In the genomic region with DNA sequence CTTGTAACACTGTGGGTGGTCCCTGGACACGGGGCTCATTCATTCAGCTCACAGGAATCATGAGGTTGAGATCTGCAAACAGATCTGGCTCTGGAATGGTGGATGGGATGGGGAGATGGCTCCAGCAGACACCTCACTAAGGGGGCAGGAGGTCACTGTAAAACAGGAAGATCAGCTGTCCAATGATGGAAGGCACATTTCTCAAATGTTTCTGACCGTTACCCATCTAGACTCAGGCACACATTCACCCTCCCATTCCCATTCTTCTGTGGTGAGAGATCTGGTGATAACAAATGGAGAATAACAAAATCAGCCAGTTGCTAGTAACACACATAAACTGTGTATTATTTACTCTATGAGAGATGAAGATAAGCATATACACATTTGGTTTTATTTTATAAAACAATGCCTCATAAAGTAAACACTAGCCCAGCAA, we compare ENCODE assay signal across 19 cellular contexts.
DNase-seq lines count a peak whose midpoint lies in the region; ATAC-seq, FAIRE-seq and TF ChIP-seq lines count a peak whose summit lies in the region.
"Had no signal": no experiment of that assay in that cellular context is flagged by ENCODE, and none has a peak within 500 bp of the region (broad histone marks: within the 10 kb centered on the region; RNA-seq: fewer than 3 reads in every experiment).

No MANE protein-coding gene starts in this region.

- peaks cover 2% of the 10 kb centered on the region for H3K9me3 Mint-ChIP-seq in astrocyte (ENCODE audit: unreplicated experiment)
- H3K9me3 Mint-ChIP-seq: endodermal cell had no signal

- H2AFZ ChIP-seq in astrocyte (ENCODE audit: low read depth, low read length), result no peak overlapping the region

- TF ChIP-seq CTCF in AG10803 (conservative IDR thresholded peaks at IDR 0.05; ENCODE audit: low read length) (no peak), astrocyte (IDR thresholded peaks at IDR 0.05; ENCODE audit: insufficient read depth, low read depth, low read length) (no peak), prostate gland (IDR thresholded peaks at IDR 0.05) (no peak)

- intact Hi-C loops in prostate gland (cut with DNase I), result loop anchor here (10.0 kb wide), 1 partner anchor 1112 kb away; no protein-coding TSS in a partner anchor

- DNase-seq in AG10803 (ENCODE audit: low read depth) (peak; percentile 53), HTR-8/SVneo (ENCODE audit: insufficient read length, low spot score) (peak; percentile 12), astrocyte (ENCODE audit: low read depth) (peak; percentile 29), prostate gland (ENCODE audit: low spot score) (no peak), KG1 (lab: John Stamatoyannopoulos, UW) (no peak), HAP-1 (ENCODE audit: low spot score in 2 of 2) (no peak)
- DNase-seq: activated CD4-positive, alpha-beta T cell treated with anti-CD3 and anti-CD28 coated beads, Interleukin-2, amount 50 U/mL, for 4 hours; activated T-cell treated with anti-CD3 and anti-CD28 coated beads for 4 hours; anterior cingulate cortex; Caco-2; endodermal cell; hippocampal formation; NCI-H1694; NCI-H446 treated with DMSO at 0.1 percent for 48 hours; NK-92 treated with Interleukin-12 subunit alpha and Interleukin-12 subunit beta, amount 100 ng/mL, for 24 hours had no signal

- no peak overlapping the region for H3K4me3 Mint-ChIP-seq in astrocyte (ENCODE audit: unreplicated experiment)
- H3K4me3 Mint-ChIP-seq: endodermal cell; stimulated activated memory B cell treated with anti-CD40 and anti-IgM and Interleukin-4, amounts not matched to agents 10 μg/mL and 1 μg/mL and 100 μg/mL, for 72 hours had no signal

- H3K36me3 ChIP-seq in astrocyte (ENCODE audit: insufficient read depth, low read length) (no peaks in the 10 kb centered on the region), mesodermal cell (ENCODE audit: control insufficient read depth, insufficient read depth, low read length) (no peaks in the 10 kb centered on the region), prostate gland (no peaks in the 10 kb centered on the region), HAP-1 (replicated peaks) (no peaks in the 10 kb centered on the region)
- H3K36me3 ChIP-seq: neutrophil had no signal

- WGBS in mesodermal cell (ENCODE audit: insufficient coverage in 2 of 2), 2 experiments, result 50 to 80% methylated on average over 1 of the region's 2 CpGs
- WGBS in prostate gland, result 6% methylated on average over 2 of the region's 2 CpGs

- no peak overlapping the region for H3K4me3 ChIP-seq in AG10803 (ENCODE audit: low read length)
- no peak overlapping the region for H3K4me3 ChIP-seq in astrocyte (ENCODE audit: insufficient read depth, low read depth, low read length)
- H3K4me3 ChIP-seq in mesodermal cell (ENCODE audit: extremely low read depth, insufficient read depth, low read length, poor library complexity, severe bottlenecking), result no peak overlapping the region
- no peak overlapping the region for H3K4me3 ChIP-seq in prostate gland
- H3K4me3 ChIP-seq in HAP-1, result no peak overlapping the region

- H3K27me3 Mint-ChIP-seq in astrocyte (ENCODE audit: low read depth, unreplicated experiment), result peaks cover 16% of the 10 kb centered on the region
- H3K27me3 Mint-ChIP-seq: stimulated activated memory B cell treated with anti-CD40 and anti-IgM and Interleukin-4, amounts not matched to agents 10 μg/mL and 1 μg/mL and 100 μg/mL, for 72 hours had no signal

- peak overlapping the region; percentile 67 for H3K27ac Mint-ChIP-seq in astrocyte (ENCODE audit: unreplicated experiment)
- H3K27ac Mint-ChIP-seq: endodermal cell; stimulated activated memory B cell treated with anti-CD40 and anti-IgM and Interleukin-4, amounts not matched to agents 10 μg/mL and 1 μg/mL and 100 μg/mL, for 72 hours had no signal

- no peaks in the 10 kb centered on the region for H3K79me2 ChIP-seq in astrocyte (ENCODE audit: insufficient read depth, low read length)

- peaks cover 11% of the 10 kb centered on the region for H3K4me1 ChIP-seq in astrocyte (ENCODE audit: insufficient read depth, low read length)
- H3K4me1 ChIP-seq in mesodermal cell (ENCODE audit: control insufficient read depth, insufficient read depth, low read length, poor library complexity, severe bottlenecking), result peaks cover 23% of the 10 kb centered on the region
- no peaks in the 10 kb centered on the region for H3K4me1 ChIP-seq in prostate gland (replicated peaks)
- no peaks in the 10 kb centered on the region for H3K4me1 ChIP-seq in HAP-1
- H3K4me1 ChIP-seq: Caco-2 had no signal

- ATAC-seq in HG03097 (IDR thresholded peaks at IDR 0.05; ENCODE audit: low FRiP score, unreplicated experiment), result no peak
- ATAC-seq: stimulated activated memory B cell treated with anti-CD40 and anti-IgM and Interleukin-4, amounts not matched to agents 10 μg/mL and 1 μg/mL and 100 μg/mL, for 72 hours had no signal

- H3K27me3 ChIP-seq in astrocyte (ENCODE audit: insufficient read depth, low read length) (no peaks in the 10 kb centered on the region), prostate gland (replicated peaks; ENCODE audit: insufficient read depth) (no peaks in the 10 kb centered on the region), HAP-1 (ENCODE audit: low read depth) (no peaks in the 10 kb centered on the region)

- FAIRE-seq in HTR-8/SVneo (lab: Jason Lieb, UNC) (peak; percentile 40), astrocyte (lab: Jason Lieb, UNC) (peak; percentile 65)

- H3K9me3 ChIP-seq in astrocyte (ENCODE audit: insufficient read depth, low read depth, low read length) (no peaks in the 10 kb centered on the region), mesodermal cell (ENCODE audit: control insufficient read depth, low read length) (no peaks in the 10 kb centered on the region), prostate gland (no peaks in the 10 kb centered on the region), HAP-1 (no peaks in the 10 kb centered on the region)
- H3K9me3 ChIP-seq: Caco-2, neutrophil had no signal

- in situ Hi-C loops in HAP-1 (cut with MboI; ENCODE audit: low sequenced_read_pairs), result no loop called here

- TF ChIP-seq POLR2A in prostate gland (IDR thresholded peaks at IDR 0.05), result no peak

- H3K36me3 Mint-ChIP-seq in astrocyte (ENCODE audit: low read depth, unreplicated experiment), result peaks cover 2% of the 10 kb centered on the region
- H3K36me3 Mint-ChIP-seq: stimulated activated memory B cell treated with anti-CD40 and anti-IgM and Interleukin-4, amounts not matched to agents 10 μg/mL and 1 μg/mL and 100 μg/mL, for 72 hours had no signal

- peak overlapping the region; percentile 25 for H3K9ac ChIP-seq in astrocyte (ENCODE audit: low read length)

- H3K4me2 ChIP-seq in astrocyte (ENCODE audit: low read length), result peak overlapping the region; percentile 27

- no peaks in the 10 kb centered on the region for H4K20me1 ChIP-seq in astrocyte (ENCODE audit: insufficient read depth, low read length)

- H3K27ac ChIP-seq in astrocyte (ENCODE audit: low read depth, low read length), result peak overlapping the region; percentile 42
- peak overlapping the region; percentile 36 for H3K27ac ChIP-seq in mesodermal cell (ENCODE audit: low read depth, low read length, severe bottlenecking)
- H3K27ac ChIP-seq in prostate gland, result no peak overlapping the region
- H3K27ac ChIP-seq: neutrophil had no signal

- peaks cover 14% of the 10 kb centered on the region for H3K4me1 Mint-ChIP-seq in astrocyte (ENCODE audit: low read depth, unreplicated experiment)
- H3K4me1 Mint-ChIP-seq: stimulated activated memory B cell treated with anti-CD40 and anti-IgM and Interleukin-4, amounts not matched to agents 10 μg/mL and 1 μg/mL and 100 μg/mL, for 72 hours had no signal

Comparison
In these comparisons a context has a peak if more than half of its experiments do, and no peak if none do; other contexts are left out.
1. DNase-seq: peak in AG10803 (single experiment), HTR-8/SVneo (single experiment) and astrocyte (single experiment); none in prostate gland (single experiment), KG1 (single experiment) and HAP-1 (0 of 2).
2. H3K27ac ChIP-seq: peak in astrocyte (single experiment) and mesodermal cell (single experiment); none in prostate gland (0 of 2).